In genomic region chr10:103685880-103686669, GRCh38 we compare ENCODE assay signal across 8 cellular contexts.
DNase-seq lines count a peak whose midpoint lies in the region; ATAC-seq, FAIRE-seq and TF ChIP-seq lines count a peak whose summit lies in the region.

No MANE protein-coding gene starts in this region.

- no peak overlapping the region for H3K4me3 Mint-ChIP-seq in natural killer cell treated with Interleukin-12 subunit alpha and Interleukin-12 subunit beta and Interleukin-15 and Interleukin-18, amount 100 ng/mL, for 72 hours

- TF ChIP-seq CTCF in AG04450 (IDR thresholded peaks at IDR 0.05; ENCODE audit: low read depth, low read length) (peak; percentile 98), OCI-LY3 (IDR thresholded peaks at IDR 0.05; ENCODE audit: low read depth, low read length) (peak; percentile 75), esophagus muscularis mucosa (IDR thresholded peaks at IDR 0.05) (peak in 2 of 3 experiments; percentile 96 to 98)

- H3K4me1 Mint-ChIP-seq in natural killer cell treated with Interleukin-12 subunit alpha and Interleukin-12 subunit beta and Interleukin-15 and Interleukin-18, amount 100 ng/mL, for 72 hours (ENCODE audit: low read depth in 2 of 2) = no peaks in the 10 kb centered on the region

- TF ChIP-seq EP300 in esophagus muscularis mucosa (IDR thresholded peaks at IDR 0.05) = no peak

- POLR2A ChIA-PET in AG04450 (lab: Yijun Ruan, JAX) = interaction anchor here (0.9 to 1.4 kb wide), 5 partner anchors 9 to 87 kb away, joined by 3 to 7 read pairs (median 6); no protein-coding TSS in a partner anchor

- WGBS in esophagus muscularis mucosa = 24% methylated on average over 8 of the region's 8 CpGs

- peak; percentile 51 for FAIRE-seq in GM18507 (lab: Jason Lieb, UNC)

- H3K36me3 ChIP-seq in OCI-LY3 (replicated peaks; ENCODE audit: low read depth, low read length) = peaks cover 8% of the 10 kb centered on the region
- H3K36me3 ChIP-seq in esophagus muscularis mucosa = no peaks in the 10 kb centered on the region

- H3K9me3 ChIP-seq in AG04450 (ENCODE audit: control insufficient read depth, insufficient read depth, low read length) = no peaks in the 10 kb centered on the region
- H3K9me3 ChIP-seq in OCI-LY3 (ENCODE audit: insufficient read depth, low read length) = no peaks in the 10 kb centered on the region
- H3K9me3 ChIP-seq in esophagus muscularis mucosa = no peaks in the 10 kb centered on the region

- H3K4me3 ChIP-seq in AG04450 (ENCODE audit: low read depth, low read length) (no peak overlapping the region), OCI-LY3 (ENCODE audit: low read length) (no peak overlapping the region), esophagus muscularis mucosa (no peak overlapping the region)

- H4K20me1 ChIP-seq in OCI-LY3 (ENCODE audit: insufficient read depth, low read length) = peaks cover 59% of the 10 kb centered on the region

- H3K27ac Mint-ChIP-seq in natural killer cell treated with Interleukin-12 subunit alpha and Interleukin-12 subunit beta and Interleukin-15 and Interleukin-18, amount 100 ng/mL, for 72 hours = no peak overlapping the region

- peaks cover 57% of the 10 kb centered on the region for H3K79me2 ChIP-seq in OCI-LY3 (ENCODE audit: low read length)

- no peak overlapping the region for H3K4me2 ChIP-seq in OCI-LY3 (ENCODE audit: low read length)

- no peak for DNase-seq in AG04450 (ENCODE audit: low read depth, low spot score)
- peak; percentile 62 for DNase-seq in GM18507 (ENCODE audit: extremely low spot score, insufficient read length, low read depth)
- peak; percentile 68 for DNase-seq in activated T-cell treated with anti-CD3 and anti-CD28 coated beads for 4 hours
- peak; percentile 97 for DNase-seq in esophagus muscularis mucosa (ENCODE audit: extremely low spot score)
- no peak for DNase-seq in natural killer cell treated with Interleukin-12 subunit alpha and Interleukin-12 subunit beta and Interleukin-15 and Interleukin-18, amount 100 ng/mL, for 72 hours (ENCODE audit: low spot score)
- peak; percentile 15 to 81 (median 66) for DNase-seq in stimulated activated naive CD4-positive, alpha-beta T cell (lab: John Stamatoyannopoulos, UW)

- H2AFZ ChIP-seq in OCI-LY3 (ENCODE audit: low read depth, low read length) = no peak overlapping the region

- CTCF ChIA-PET in AG04450 (lab: Charles Lee) = interaction anchor here (0.6 to 4.1 kb wide), 60 partner anchors 8 to 215 kb away, joined by 3 to 146 read pairs (median 4); no protein-coding TSS in a partner anchor

- intact Hi-C loops in esophagus muscularis mucosa (cut with DNase I) = loop anchor here (2.0 kb wide), 1 partner anchor 87 kb away; no protein-coding TSS in a partner anchor

- H3K36me3 Mint-ChIP-seq in natural killer cell treated with Interleukin-12 subunit alpha and Interleukin-12 subunit beta and Interleukin-15 and Interleukin-18, amount 100 ng/mL, for 72 hours = no peaks in the 10 kb centered on the region

- H3K27me3 Mint-ChIP-seq in natural killer cell treated with Interleukin-12 subunit alpha and Interleukin-12 subunit beta and Interleukin-15 and Interleukin-18, amount 100 ng/mL, for 72 hours = peaks cover 0 to 5% of the 10 kb centered on the region in 2 donors

- TF ChIP-seq POLR2A in esophagus muscularis mucosa (IDR thresholded peaks at IDR 0.05; ENCODE audit: low read depth) = no peak

- peak; percentile 80 for ATAC-seq in HG03354 (IDR thresholded peaks at IDR 0.05; ENCODE audit: poor library complexity, severe bottlenecking, unreplicated experiment)
- ATAC-seq in natural killer cell treated with Interleukin-12 subunit alpha and Interleukin-12 subunit beta and Interleukin-15 and Interleukin-18, amount 100 ng/mL, for 72 hours = peak; percentile 76 to 79

- H3K4me1 ChIP-seq in OCI-LY3 (ENCODE audit: low read length) (peaks cover 26% of the 10 kb centered on the region), esophagus muscularis mucosa (peaks cover 3 to 33% (median 10%) of the 10 kb centered on the region in 4 donors)

- H3K27me3 ChIP-seq in AG04450 (ENCODE audit: control insufficient read depth, insufficient read depth, low read length) (no peaks in the 10 kb centered on the region), OCI-LY3 (ENCODE audit: low read depth, low read length) (no peaks in the 10 kb centered on the region), esophagus muscularis mucosa (no peaks in the 10 kb centered on the region)

- no peaks in the 10 kb centered on the region for H3K9me3 Mint-ChIP-seq in natural killer cell treated with Interleukin-12 subunit alpha and Interleukin-12 subunit beta and Interleukin-15 and Interleukin-18, amount 100 ng/mL, for 72 hours

- H3K9ac ChIP-seq in OCI-LY3 (ENCODE audit: low read length) = no peak overlapping the region

- H3K27ac ChIP-seq in AG04450 (ENCODE audit: low read depth, low read length) (peak overlapping the region; percentile 47), OCI-LY3 (ENCODE audit: low read length) (no peak overlapping the region), esophagus muscularis mucosa (replicated peaks in 1 of 4) (peak overlapping the region in 3 of 4 donors; percentile 32 to 59 (median 49))

Comparison
In these comparisons a context has a peak if more than half of its experiments do, and no peak if none do; other contexts are left out.
1. DNase-seq: peak in GM18507 (single experiment), activated T-cell treated with anti-CD3 and anti-CD28 coated beads for 4 hours (single experiment), esophagus muscularis mucosa (single experiment) and stimulated activated naive CD4-positive, alpha-beta T cell (6 of 6); none in AG04450 (single experiment) and natural killer cell treated with Interleukin-12 subunit alpha and Interleukin-12 subunit beta and Interleukin-15 and Interleukin-18, amount 100 ng/mL, for 72 hours (single experiment).
2. Peak in every context shown above with its lines, with median percentiles within 50 percentile points of each other: CTCF ChIP-seq.